ENCODE assay signal across 15 cellular contexts in the genomic region with DNA sequence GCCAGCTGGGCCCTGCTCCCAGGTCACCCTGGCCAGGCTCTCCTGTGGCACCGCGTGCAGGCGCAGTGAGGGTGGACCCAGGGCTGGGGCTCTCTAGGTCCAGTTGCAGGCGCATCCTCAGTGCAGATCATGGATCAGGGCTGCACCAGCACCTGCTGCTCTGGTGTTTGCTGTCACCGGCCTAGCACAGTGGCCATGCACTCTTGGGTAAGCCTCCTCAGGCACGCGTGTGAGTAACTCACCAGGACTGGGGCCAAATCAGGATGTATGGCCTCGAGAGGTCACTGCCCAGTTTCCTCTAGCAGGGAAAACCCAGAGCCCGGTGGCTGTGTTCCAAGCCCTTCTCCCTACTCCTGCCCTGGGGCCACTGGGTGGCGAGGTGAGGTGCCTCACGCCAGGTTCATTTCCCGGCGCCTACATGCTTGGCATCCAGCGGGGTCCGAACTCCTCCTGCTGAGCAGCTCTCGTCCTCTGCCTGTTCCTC. TPM values are rescaled to one million over a fixed set of nuclear protein-coding genes. Genes with fewer than 3 reads are reported as not detected.
DNase-seq lines count a peak whose midpoint lies in the region; ATAC-seq and TF ChIP-seq lines count a peak whose summit lies in the region.
"Had no signal": no experiment of that assay in that cellular context is flagged by ENCODE, and none has a peak within 500 bp of the region (broad histone marks: within the 10 kb centered on the region; RNA-seq: fewer than 3 reads in every experiment).

No MANE protein-coding gene starts in this region.

- H3K27ac ChIP-seq in gastroesophageal sphincter (no peak overlapping the region), mesendoderm (ENCODE audit: low read depth, low read length) (no peak overlapping the region)
- H3K27ac ChIP-seq: foreskin keratinocyte had no signal

- no peaks in the 10 kb centered on the region for H3K79me1 ChIP-seq in mesendoderm (ENCODE audit: low read length)

- no peak overlapping the region for H3K9ac ChIP-seq in mesendoderm (ENCODE audit: low read length)

- H3K27me3 ChIP-seq in gastroesophageal sphincter (no peaks in the 10 kb centered on the region), mesendoderm (ENCODE audit: insufficient read depth, low read length, poor library complexity) (no peaks in the 10 kb centered on the region)
- H3K27me3 ChIP-seq: foreskin keratinocyte had no signal

- no peak overlapping the region for H4K8ac ChIP-seq in mesendoderm (ENCODE audit: low read depth, low read length)

- H3K4ac ChIP-seq in mesendoderm (ENCODE audit: low read depth, low read length), result no peak overlapping the region

- no peaks in the 10 kb centered on the region for H3K9me3 Mint-ChIP-seq in osteocyte (ENCODE audit: unreplicated experiment)
- H3K9me3 Mint-ChIP-seq: CD4-positive, alpha-beta T cell; naive thymus-derived CD4-positive, alpha-beta T cell had no signal

- WGBS in gastroesophageal sphincter (ENCODE audit: low coverage in 1 of 2), 2 donors, result 49% methylated on average over 9 of the region's 16 CpGs; no CpG with 5 or more reads in 1 of the 2 donors
- WGBS in mesendoderm (ENCODE audit: extremely low coverage, insufficient coverage, low lambda C conversion rate), result no CpG with 5 or more reads among the region's 16 CpGs

- TF ChIP-seq POLR2A in gastroesophageal sphincter (IDR thresholded peaks at IDR 0.05), result no peak

- H3K56ac ChIP-seq in mesendoderm (ENCODE audit: low read length), result no peak overlapping the region

- no peak overlapping the region for H2AK5ac ChIP-seq in mesendoderm (ENCODE audit: low read length)

- H3K4me2 ChIP-seq in mesendoderm (ENCODE audit: low read length), result no peak overlapping the region

- H3K36me3 ChIP-seq in gastroesophageal sphincter (peaks cover 0 to 22% of the 10 kb centered on the region in 2 donors), mesendoderm (ENCODE audit: control insufficient read depth, insufficient read depth, low read length) (no peaks in the 10 kb centered on the region)

- TF ChIP-seq CTCF in gastroesophageal sphincter (IDR thresholded peaks at IDR 0.05) (no peak), osteocyte (IDR thresholded peaks at IDR 0.05) (no peak)

- H3K18ac ChIP-seq in mesendoderm (ENCODE audit: low read length), result no peak overlapping the region

- H3K4me3 Mint-ChIP-seq in osteocyte (ENCODE audit: unreplicated experiment), result no peak overlapping the region
- H3K4me3 Mint-ChIP-seq: CD4-positive, alpha-beta T cell; naive thymus-derived CD4-positive, alpha-beta T cell had no signal

- no peak overlapping the region for H2BK15ac ChIP-seq in mesendoderm (replicated peaks; ENCODE audit: low read depth)

- no peak overlapping the region for H3K27ac Mint-ChIP-seq in osteocyte (ENCODE audit: unreplicated experiment)
- H3K27ac Mint-ChIP-seq: CD4-positive, alpha-beta T cell; naive thymus-derived CD4-positive, alpha-beta T cell had no signal

- no peaks in the 10 kb centered on the region for H3K4me1 Mint-ChIP-seq in osteocyte (ENCODE audit: unreplicated experiment)

- ATAC-seq in gastroesophageal sphincter (peak; percentile 20), HG03097 (IDR thresholded peaks at IDR 0.05; ENCODE audit: low FRiP score, unreplicated experiment) (no peak), HG03439 (IDR thresholded peaks at IDR 0.05; ENCODE audit: unreplicated experiment) (no peak)
- ATAC-seq: foreskin keratinocyte; K562; naive thymus-derived CD4-positive, alpha-beta T cell had no signal

- H3K4me1 ChIP-seq in gastroesophageal sphincter (peaks cover 0 to 5% (median 0%) of the 10 kb centered on the region in 3 donors), mesendoderm (ENCODE audit: control insufficient read depth, low read depth, low read length) (no peaks in the 10 kb centered on the region)
- H3K4me1 ChIP-seq: foreskin keratinocyte had no signal

- no peaks in the 10 kb centered on the region for H3K9me3 ChIP-seq in gastroesophageal sphincter

- peak; percentile 32 for DNase-seq in HCEC 1CT
- peak; percentile 86 for DNase-seq in RPMI7951 (ENCODE audit: low read depth)
- DNase-seq in osteocyte (ENCODE audit: extremely low spot score, unreplicated experiment), result peak; percentile 80
- no peak for DNase-seq in T-helper 9 cell
- DNase-seq in mesendoderm, result no peak
- DNase-seq: activated CD4-positive, alpha-beta T cell treated with anti-CD3 and anti-CD28 coated beads, Interleukin-2, amount 50 U/mL, for 4 hours; foreskin keratinocyte; NK-92 treated with Interleukin-12 subunit alpha and Interleukin-12 subunit beta, amount 100 ng/mL, for 24 hours had no signal

- H2BK120ac ChIP-seq in mesendoderm (ENCODE audit: low read depth, low read length), result no peak overlapping the region

- H3K23ac ChIP-seq in mesendoderm (ENCODE audit: low read length), result no peak overlapping the region

- H3K27me3 Mint-ChIP-seq in osteocyte (ENCODE audit: unreplicated experiment), result peaks cover 3% of the 10 kb centered on the region

- H3K4me3 ChIP-seq in gastroesophageal sphincter (no peak overlapping the region), mesendoderm (ENCODE audit: low read length) (no peak overlapping the region)
- H3K4me3 ChIP-seq: K562 had no signal

- H3K36me3 Mint-ChIP-seq in osteocyte (ENCODE audit: unreplicated experiment), result no peaks in the 10 kb centered on the region
- H3K36me3 Mint-ChIP-seq: naive thymus-derived CD4-positive, alpha-beta T cell had no signal

- H2BK5ac ChIP-seq in mesendoderm (ENCODE audit: low read length), result no peak overlapping the region

- no peak overlapping the region for H4K5ac ChIP-seq in mesendoderm (ENCODE audit: low read length)

- no peak for TF ChIP-seq EP300 in gastroesophageal sphincter (IDR thresholded peaks at IDR 0.05)

- H3K79me2 ChIP-seq in mesendoderm (ENCODE audit: control insufficient read depth, insufficient read depth, low read length), result no peaks in the 10 kb centered on the region

RNA-seq across cellular contexts. Expression of a gene that starts 45.5 kb away (rescaled TPM):
- 32.7 and 33.6 TPM in 2 replicates for total RNA-seq in RPMI7951 (2014; rRNA removed; shearing (Covaris generic))
- total RNA-seq in gastroesophageal sphincter, result 10 to 100 TPM; 31.0 to 62.7 (median 37.5) TPM
- 80.6 and 89.2 TPM in 2 replicates for total RNA-seq in osteocyte
- polyA plus RNA-seq in mesendoderm (2013, experiment 1 of 2), result 25.6 TPM
- 26.0 TPM for polyA plus RNA-seq in mesendoderm (2013, experiment 2 of 2)

RNA-seq across cellular contexts. Expression of a gene that starts 50.9 kb away (rescaled TPM):
- not detected in 2 replicates for total RNA-seq in RPMI7951 (2014; rRNA removed; shearing (Covaris generic))
- total RNA-seq in gastroesophageal sphincter (10 to 100 TPM; 16.3 to 67.9 (median 38.7) TPM), osteocyte (1.4 and 1.5 TPM in 2 replicates)
- 0.31 TPM for polyA plus RNA-seq in mesendoderm (2013, experiment 1 of 2)
- polyA plus RNA-seq in mesendoderm (2013, experiment 2 of 2), result 0.31 TPM
- total RNA-seq: astrocyte; CD4-positive, alpha-beta T cell; naive thymus-derived CD4-positive, alpha-beta T cell had no signal
- polyA plus RNA-seq: naive thymus-derived CD4-positive, alpha-beta T cell had no signal

Comparison
In these comparisons a context has a peak if more than half of its experiments do, and no peak if none do; other contexts are left out.
1. DNase-seq: peak in HCEC 1CT (single experiment), RPMI7951 (single experiment) and osteocyte (single experiment); none in T-helper 9 cell (single experiment) and mesendoderm (single experiment).